ENCODE assay signal across 1 cellular context in the genomic region with DNA sequence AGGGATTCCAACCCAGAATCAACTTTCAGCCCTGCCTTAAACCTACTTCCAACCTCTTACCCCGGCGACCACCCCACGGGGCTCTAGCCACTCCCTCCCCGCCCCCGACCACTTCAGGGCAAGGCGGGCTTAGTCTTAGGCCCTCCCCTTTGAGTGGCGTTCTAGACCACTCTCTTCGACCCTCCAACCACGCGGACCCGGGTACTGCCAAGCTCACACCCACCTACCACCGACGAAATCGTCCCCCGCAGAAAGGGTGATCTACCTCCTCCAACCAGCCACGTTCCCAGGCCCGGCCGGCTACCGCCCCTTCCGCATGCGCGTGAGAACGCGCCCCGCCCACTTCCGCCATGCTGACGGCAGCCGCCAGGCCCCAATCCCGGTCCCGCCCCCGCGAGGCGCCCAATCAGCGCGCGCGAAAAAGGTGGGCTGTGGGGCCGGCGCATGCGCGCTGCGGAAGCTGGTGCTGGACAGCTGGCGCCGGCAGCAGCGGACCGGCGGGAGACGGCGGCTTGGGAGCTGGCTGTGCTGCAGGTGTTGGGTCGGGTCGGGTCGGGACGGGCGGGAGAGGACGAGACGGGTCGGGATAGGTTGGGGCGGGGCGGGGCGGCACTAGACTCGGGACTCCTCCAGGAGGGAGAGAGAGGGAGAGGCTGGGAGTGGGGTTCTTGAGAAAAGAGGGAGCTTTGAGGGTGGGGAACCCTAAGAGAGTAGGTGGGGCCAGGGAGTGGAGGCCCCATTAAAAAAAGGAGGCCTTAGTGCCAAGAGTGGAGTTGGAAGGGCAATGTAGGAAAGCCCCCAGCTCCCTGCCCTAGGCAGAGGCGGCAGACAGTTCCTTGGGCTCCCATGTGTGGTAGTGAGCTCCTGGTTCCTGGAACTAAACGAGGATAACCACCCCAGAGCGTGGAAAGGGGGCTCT.
TF ChIP-seq lines count a peak whose summit lies in the region.

A gene with protein sequence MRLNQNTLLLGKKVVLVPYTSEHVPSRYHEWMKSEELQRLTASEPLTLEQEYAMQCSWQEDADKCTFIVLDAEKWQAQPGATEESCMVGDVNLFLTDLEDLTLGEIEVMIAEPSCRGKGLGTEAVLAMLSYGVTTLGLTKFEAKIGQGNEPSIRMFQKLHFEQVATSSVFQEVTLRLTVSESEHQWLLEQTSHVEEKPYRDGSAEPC (minus strand): TSS at position 302 of the 919 bp plus-strand sequence. CDS start 647 bp downstream, outside the sequence.

TF ChIP-seq in K562, 482 proteins besides CTCF, POLR2A, EP300 and RAD21 (continued from another document and continues in another):
- TF ChIP-seq CSDE1 (IDR thresholded peaks at IDR 0.05) (no peak), POLR3G (IDR thresholded peaks at IDR 0.05; ENCODE audit: extremely low read depth, insufficient read length, insufficient replicate concordance) (no peak), CC2D1A (IDR thresholded peaks at IDR 0.05) (no peak), SRSF7 (optimal IDR thresholded peaks at IDR 0.05; ENCODE audit: low read depth, low read length) (no peak), EGR1 (conservative IDR thresholded peaks at IDR 0.05) (peak; percentile 93), FOXJ3 (CRISPR knock-in tag; IDR thresholded peaks at IDR 0.05) (no peak), NR2C2 (CRISPR knock-in tag; IDR thresholded peaks at IDR 0.05) (no peak), NR2C2 (tag; IDR thresholded peaks at IDR 0.05) (no peak), MXI1 (IDR thresholded peaks at IDR 0.05; ENCODE audit: low read depth, low read length) (peak; percentile 90), SMAD1 (IDR thresholded peaks at IDR 0.05; ENCODE audit: low read depth, low read length, partially characterized antibody) (no peak), STAT5B (CRISPR knock-in tag; IDR thresholded peaks at IDR 0.05) (no peak), KLF6 (CRISPR knock-in tag; IDR thresholded peaks at IDR 0.05; ENCODE audit: borderline replicate concordance) (no peak), GABPB2 (CRISPR knock-in tag; conservative IDR thresholded peaks at IDR 0.05) (no peak), ZNF583 (CRISPR knock-in tag; IDR thresholded peaks at IDR 0.05) (no peak), BCL6 (CRISPR knock-in tag; IDR thresholded peaks at IDR 0.05) (no peak), HIVEP1 (CRISPR knock-in tag; IDR thresholded peaks at IDR 0.05) (no peak), FOXJ2 (tag; IDR thresholded peaks at IDR 0.05) (no peak), MEF2A (IDR thresholded peaks at IDR 0.05; ENCODE audit: control insufficient read depth, low read depth, low read length) (no peak), PHF20 (IDR thresholded peaks at IDR 0.05; ENCODE audit: partially characterized antibody) (peak; percentile 88), KDM4B (IDR thresholded peaks at IDR 0.05; ENCODE audit: borderline replicate concordance in 2 of 2, low read depth in 1 of 2) (0 out of 4 replicates have a peak, but pooled peaks of 1 of the 2 experiments have one; percentile 51), RFX5 (IDR thresholded peaks at IDR 0.05; ENCODE audit: low read depth, low read length) (no peak), SP2 (IDR thresholded peaks at IDR 0.05; ENCODE audit: extremely low read depth, low read depth, low read length, poor library complexity, severe bottlenecking) (peak; percentile 54), YBX1 (IDR thresholded peaks at IDR 0.05) (no peak), PCBP1 (IDR thresholded peaks at IDR 0.05; ENCODE audit: low read depth, low read length, poor library complexity, severe bottlenecking) (peak; percentile 69), HLTF (IDR thresholded peaks at IDR 0.05) (peak; percentile 61; the same call in 1 of the 2 replicates), MCM2 (IDR thresholded peaks at IDR 0.05; ENCODE audit: low read depth) (no peak), EP400 (IDR thresholded peaks at IDR 0.05) (peak; percentile 95), U2AF1 (optimal IDR thresholded peaks at IDR 0.05; ENCODE audit: low read depth, low read length) (no peak), RB1 (IDR thresholded peaks at IDR 0.05; ENCODE audit: low read depth) (peak; percentile 88; the same call in 1 of the 2 replicates), TAF1 (IDR thresholded peaks at IDR 0.05; ENCODE audit: control insufficient read depth, extremely low read depth, insufficient read depth, low read length, severe bottlenecking) (peak; percentile 47), MEIS2 (IDR thresholded peaks at IDR 0.05; ENCODE audit: partially characterized antibody) (peak; percentile 93), NCOA4 (IDR thresholded peaks at IDR 0.05; ENCODE audit: partially characterized antibody) (no peak), OTX1 (CRISPR knock-in tag; IDR thresholded peaks at IDR 0.05) (no peak), SIN3A (IDR thresholded peaks at IDR 0.05; ENCODE audit: borderline replicate concordance in 2 of 2, control insufficient read depth in 1 of 2, low read depth in 2 of 2, low read length in 2 of 2) (peak; percentile 87 to 94; a peak in 2 of 4 replicates), NR3C1 (CRISPR knock-in tag; IDR thresholded peaks at IDR 0.05) (no peak), HDAC2 (IDR thresholded peaks at IDR 0.05) (peak; percentile 59), PHB (CRISPR knock-in tag; IDR thresholded peaks at IDR 0.05) (no peak), SMAD3 (CRISPR knock-in tag; conservative IDR thresholded peaks at IDR 0.05) (no peak), RHOXF2B (CRISPR knock-in tag; conservative IDR thresholded peaks at IDR 0.05) (no peak), ZNF133 (CRISPR knock-in tag; IDR thresholded peaks at IDR 0.05) (no peak)
- TF ChIP-seq, protein P1, sequence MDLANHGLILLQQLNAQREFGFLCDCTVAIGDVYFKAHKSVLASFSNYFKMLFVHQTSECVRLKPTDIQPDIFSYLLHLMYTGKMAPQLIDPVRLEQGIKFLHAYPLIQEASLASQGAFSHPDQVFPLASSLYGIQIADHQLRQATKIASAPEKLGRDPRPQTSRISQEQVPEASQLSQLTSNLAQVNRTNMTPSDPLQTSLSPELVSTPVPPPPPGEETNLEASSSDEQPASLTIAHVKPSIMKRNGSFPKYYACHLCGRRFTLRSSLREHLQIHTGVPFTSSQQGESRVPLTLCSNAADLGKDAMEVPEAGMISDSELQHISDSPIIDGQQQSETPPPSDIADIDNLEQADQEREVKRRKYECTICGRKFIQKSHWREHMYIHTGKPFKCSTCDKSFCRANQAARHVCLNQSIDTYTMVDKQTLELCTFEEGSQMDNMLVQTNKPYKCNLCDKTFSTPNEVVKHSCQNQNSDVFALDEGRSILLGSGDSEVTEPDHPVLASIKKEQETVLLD (IDR thresholded peaks at IDR 0.05), result peak; percentile 93
- TF ChIP-seq, protein P2, sequence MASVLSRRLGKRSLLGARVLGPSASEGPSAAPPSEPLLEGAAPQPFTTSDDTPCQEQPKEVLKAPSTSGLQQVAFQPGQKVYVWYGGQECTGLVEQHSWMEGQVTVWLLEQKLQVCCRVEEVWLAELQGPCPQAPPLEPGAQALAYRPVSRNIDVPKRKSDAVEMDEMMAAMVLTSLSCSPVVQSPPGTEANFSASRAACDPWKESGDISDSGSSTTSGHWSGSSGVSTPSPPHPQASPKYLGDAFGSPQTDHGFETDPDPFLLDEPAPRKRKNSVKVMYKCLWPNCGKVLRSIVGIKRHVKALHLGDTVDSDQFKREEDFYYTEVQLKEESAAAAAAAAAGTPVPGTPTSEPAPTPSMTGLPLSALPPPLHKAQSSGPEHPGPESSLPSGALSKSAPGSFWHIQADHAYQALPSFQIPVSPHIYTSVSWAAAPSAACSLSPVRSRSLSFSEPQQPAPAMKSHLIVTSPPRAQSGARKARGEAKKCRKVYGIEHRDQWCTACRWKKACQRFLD (CRISPR knock-in tag; IDR thresholded peaks at IDR 0.05), result 0 out of 2 replicates have a peak, but pooled peaks have one; percentile 55
- TF ChIP-seq, protein P3, sequence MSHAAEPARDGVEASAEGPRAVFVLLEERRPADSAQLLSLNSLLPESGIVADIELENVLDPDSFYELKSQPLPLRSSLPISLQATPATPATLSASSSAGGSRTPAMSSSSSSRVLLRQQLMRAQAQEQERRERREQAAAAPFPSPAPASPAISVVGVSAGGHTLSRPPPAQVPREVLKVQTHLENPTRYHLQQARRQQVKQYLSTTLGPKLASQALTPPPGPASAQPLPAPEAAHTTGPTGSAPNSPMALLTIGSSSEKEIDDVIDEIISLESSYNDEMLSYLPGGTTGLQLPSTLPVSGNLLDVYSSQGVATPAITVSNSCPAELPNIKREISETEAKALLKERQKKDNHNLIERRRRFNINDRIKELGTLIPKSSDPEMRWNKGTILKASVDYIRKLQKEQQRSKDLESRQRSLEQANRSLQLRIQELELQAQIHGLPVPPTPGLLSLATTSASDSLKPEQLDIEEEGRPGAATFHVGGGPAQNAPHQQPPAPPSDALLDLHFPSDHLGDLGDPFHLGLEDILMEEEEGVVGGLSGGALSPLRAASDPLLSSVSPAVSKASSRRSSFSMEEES (CRISPR knock-in tag; IDR thresholded peaks at IDR 0.05), result no peak
- TF ChIP-seq, protein P4, sequence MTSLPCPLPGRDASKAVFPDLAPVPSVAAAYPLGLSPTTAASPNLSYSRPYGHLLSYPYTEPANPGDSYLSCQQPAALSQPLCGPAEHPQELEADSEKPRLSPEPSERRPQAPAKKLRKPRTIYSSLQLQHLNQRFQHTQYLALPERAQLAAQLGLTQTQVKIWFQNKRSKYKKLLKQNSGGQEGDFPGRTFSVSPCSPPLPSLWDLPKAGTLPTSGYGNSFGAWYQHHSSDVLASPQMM (CRISPR knock-in tag; IDR thresholded peaks at IDR 0.05), result no peak
- TF ChIP-seq, protein P5, sequence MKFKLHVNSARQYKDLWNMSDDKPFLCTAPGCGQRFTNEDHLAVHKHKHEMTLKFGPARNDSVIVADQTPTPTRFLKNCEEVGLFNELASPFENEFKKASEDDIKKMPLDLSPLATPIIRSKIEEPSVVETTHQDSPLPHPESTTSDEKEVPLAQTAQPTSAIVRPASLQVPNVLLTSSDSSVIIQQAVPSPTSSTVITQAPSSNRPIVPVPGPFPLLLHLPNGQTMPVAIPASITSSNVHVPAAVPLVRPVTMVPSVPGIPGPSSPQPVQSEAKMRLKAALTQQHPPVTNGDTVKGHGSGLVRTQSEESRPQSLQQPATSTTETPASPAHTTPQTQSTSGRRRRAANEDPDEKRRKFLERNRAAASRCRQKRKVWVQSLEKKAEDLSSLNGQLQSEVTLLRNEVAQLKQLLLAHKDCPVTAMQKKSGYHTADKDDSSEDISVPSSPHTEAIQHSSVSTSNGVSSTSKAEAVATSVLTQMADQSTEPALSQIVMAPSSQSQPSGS (CRISPR knock-in tag; IDR thresholded peaks at IDR 0.05), result no peak
- TF ChIP-seq, protein P6, sequence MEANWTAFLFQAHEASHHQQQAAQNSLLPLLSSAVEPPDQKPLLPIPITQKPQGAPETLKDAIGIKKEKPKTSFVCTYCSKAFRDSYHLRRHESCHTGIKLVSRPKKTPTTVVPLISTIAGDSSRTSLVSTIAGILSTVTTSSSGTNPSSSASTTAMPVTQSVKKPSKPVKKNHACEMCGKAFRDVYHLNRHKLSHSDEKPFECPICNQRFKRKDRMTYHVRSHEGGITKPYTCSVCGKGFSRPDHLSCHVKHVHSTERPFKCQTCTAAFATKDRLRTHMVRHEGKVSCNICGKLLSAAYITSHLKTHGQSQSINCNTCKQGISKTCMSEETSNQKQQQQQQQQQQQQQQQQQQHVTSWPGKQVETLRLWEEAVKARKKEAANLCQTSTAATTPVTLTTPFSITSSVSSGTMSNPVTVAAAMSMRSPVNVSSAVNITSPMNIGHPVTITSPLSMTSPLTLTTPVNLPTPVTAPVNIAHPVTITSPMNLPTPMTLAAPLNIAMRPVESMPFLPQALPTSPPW (CRISPR knock-in tag; IDR thresholded peaks at IDR 0.05), result peak; percentile 63
- TF ChIP-seq, protein P7, sequence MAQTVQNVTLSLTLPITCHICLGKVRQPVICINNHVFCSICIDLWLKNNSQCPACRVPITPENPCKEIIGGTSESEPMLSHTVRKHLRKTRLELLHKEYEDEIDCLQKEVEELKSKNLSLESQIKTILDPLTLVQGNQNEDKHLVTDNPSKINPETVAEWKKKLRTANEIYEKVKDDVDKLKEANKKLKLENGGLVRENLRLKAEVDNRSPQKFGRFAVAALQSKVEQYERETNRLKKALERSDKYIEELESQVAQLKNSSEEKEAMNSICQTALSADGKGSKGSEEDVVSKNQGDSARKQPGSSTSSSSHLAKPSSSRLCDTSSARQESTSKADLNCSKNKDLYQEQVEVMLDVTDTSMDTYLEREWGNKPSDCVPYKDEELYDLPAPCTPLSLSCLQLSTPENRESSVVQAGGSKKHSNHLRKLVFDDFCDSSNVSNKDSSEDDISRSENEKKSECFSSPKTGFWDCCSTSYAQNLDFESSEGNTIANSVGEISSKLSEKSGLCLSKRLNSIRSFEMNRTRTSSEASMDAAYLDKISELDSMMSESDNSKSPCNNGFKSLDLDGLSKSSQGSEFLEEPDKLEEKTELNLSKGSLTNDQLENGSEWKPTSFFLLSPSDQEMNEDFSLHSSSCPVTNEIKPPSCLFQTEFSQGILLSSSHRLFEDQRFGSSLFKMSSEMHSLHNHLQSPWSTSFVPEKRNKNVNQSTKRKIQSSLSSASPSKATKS (CRISPR knock-in tag; IDR thresholded peaks at IDR 0.05), result no peak
- TF ChIP-seq, protein P8, sequence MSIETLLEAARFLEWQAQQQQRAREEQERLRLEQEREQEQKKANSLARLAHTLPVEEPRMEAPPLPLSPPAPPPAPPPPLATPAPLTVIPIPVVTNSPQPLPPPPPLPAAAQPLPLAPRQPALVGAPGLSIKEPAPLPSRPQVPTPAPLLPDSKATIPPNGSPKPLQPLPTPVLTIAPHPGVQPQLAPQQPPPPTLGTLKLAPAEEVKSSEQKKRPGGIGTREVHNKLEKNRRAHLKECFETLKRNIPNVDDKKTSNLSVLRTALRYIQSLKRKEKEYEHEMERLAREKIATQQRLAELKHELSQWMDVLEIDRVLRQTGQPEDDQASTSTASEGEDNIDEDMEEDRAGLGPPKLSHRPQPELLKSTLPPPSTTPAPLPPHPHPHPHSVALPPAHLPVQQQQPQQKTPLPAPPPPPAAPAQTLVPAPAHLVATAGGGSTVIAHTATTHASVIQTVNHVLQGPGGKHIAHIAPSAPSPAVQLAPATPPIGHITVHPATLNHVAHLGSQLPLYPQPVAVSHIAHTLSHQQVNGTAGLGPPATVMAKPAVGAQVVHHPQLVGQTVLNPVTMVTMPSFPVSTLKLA (conservative IDR thresholded peaks at IDR 0.05), result peak; percentile 95 to 98
- TF ChIP-seq, protein P9, sequence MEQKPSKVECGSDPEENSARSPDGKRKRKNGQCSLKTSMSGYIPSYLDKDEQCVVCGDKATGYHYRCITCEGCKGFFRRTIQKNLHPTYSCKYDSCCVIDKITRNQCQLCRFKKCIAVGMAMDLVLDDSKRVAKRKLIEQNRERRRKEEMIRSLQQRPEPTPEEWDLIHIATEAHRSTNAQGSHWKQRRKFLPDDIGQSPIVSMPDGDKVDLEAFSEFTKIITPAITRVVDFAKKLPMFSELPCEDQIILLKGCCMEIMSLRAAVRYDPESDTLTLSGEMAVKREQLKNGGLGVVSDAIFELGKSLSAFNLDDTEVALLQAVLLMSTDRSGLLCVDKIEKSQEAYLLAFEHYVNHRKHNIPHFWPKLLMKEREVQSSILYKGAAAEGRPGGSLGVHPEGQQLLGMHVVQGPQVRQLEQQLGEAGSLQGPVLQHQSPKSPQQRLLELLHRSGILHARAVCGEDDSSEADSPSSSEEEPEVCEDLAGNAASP (IDR thresholded peaks at IDR 0.05), result no peak
